ENCODE assay signal across 8 cellular contexts in the genomic region with DNA sequence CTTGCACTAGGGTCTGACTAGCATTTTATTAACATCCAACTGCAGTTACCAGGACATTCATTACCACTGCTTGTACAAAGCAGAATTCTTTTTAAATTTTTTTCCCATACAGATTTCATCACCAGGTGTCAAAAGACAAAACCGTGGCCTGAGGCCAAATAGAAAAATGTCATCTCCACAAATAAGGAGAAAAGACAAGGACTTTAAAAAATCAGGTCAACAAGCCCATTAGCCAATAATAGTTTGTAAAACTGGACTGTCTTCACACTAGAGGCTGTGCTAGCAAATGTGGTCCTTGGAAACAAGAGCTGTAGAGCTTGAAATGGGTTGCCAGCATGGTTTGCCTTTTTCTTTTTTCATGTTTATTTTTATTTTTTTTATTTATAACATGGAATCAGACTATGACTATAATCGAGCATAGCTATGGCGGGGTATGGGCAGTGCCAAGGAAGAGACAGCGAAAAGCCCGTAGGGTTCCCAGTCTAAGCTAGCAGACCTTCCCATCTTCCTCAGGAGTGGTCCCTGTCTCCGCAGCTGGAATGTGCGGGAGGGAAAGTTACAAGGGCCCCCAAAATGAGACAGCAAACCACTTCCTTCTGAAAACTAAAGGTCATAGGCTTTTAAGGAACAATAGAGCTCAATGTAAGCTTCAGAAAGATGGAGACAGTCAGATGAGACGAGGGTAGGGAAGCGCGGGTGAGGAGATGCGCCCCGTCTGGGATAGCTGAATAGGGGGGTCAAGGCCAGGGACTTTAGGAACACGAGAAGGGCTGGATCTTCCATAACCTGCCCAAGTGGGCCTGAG. TPM values are rescaled to one million over a fixed set of nuclear protein-coding genes. Genes with fewer than 3 reads are reported as not detected.
DNase-seq lines count a peak whose midpoint lies in the region; ATAC-seq, FAIRE-seq and TF ChIP-seq lines count a peak whose summit lies in the region.

No MANE protein-coding gene starts in this region.

- H3K27ac Mint-ChIP-seq in stimulated activated naive CD8-positive, alpha-beta T cell treated with anti-CD3 and anti-CD28 coated beads, Interleukin-15, Interleukin-2, amounts not matched to agents 100 ng/mL and 50 ng/mL, for 24 hours = peak overlapping the region; percentile 93

- H3K27me3 ChIP-seq in GM06990 (replicated peaks; ENCODE audit: control insufficient read depth, insufficient read depth, low read length) (no peaks in the 10 kb centered on the region), GM12878 (replicated peaks in 1 of 2; ENCODE audit: control insufficient read depth in 2 of 2, insufficient read depth in 2 of 2, low read length in 1 of 2) (no peaks in the 10 kb centered on the region)

- intact Hi-C loops in GM12878 (cut with micrococcal nuclease; ENCODE audit: unreplicated experiment) = loop anchor here (5.0 kb wide), 1 partner anchor 50 kb away; a partner anchor contains a TSS

- BruUV-seq in GM12878 (replicated peaks; lab: Mats Ljungman, UMichigan) = TSS peak; percentile 68

- RAD21 ChIA-PET in GM12878 (lab: Charles Lee; ENCODE audit: unreplicated experiment) = interaction anchor here (0.8 to 2.4 kb wide), 7 partner anchors 48 to 209 kb away, joined by 3 to 18 read pairs (median 5); a partner anchor contains a TSS

- no peak for TF ChIP-seq RAD21 in GM12878 (IDR thresholded peaks at IDR 0.05; ENCODE audit: insufficient read depth, low read depth, low read length)

- H3K4me3 Mint-ChIP-seq in stimulated activated naive CD8-positive, alpha-beta T cell treated with anti-CD3 and anti-CD28 coated beads, Interleukin-15, Interleukin-2, amounts not matched to agents 100 ng/mL and 50 ng/mL, for 24 hours = peak overlapping the region; percentile 89

- H3K36me3 ChIP-seq in GM06990 (ENCODE audit: control insufficient read depth, insufficient read depth, low read length) = no peaks in the 10 kb centered on the region; the same call in none of the 2 replicates
- H3K36me3 ChIP-seq in GM12878 (ENCODE audit: control insufficient read depth in 2 of 2, insufficient read depth in 2 of 2, low read length in 1 of 2) = no peaks in the 10 kb centered on the region

- peak overlapping the region; percentile 79 for H3K27ac ChIP-seq in GM12878 (ENCODE audit: control insufficient read depth, insufficient read depth)

- H3K9ac ChIP-seq in GM12878 (ENCODE audit: control insufficient read depth, insufficient read depth, low read length) = peak overlapping the region; percentile 92

- H4K20me1 ChIP-seq in GM12878 (ENCODE audit: control insufficient read depth, insufficient read depth) = no peaks in the 10 kb centered on the region; the same call in 1 of the 2 replicates

- TF ChIP-seq POLR2A in GM12878 (IDR thresholded peaks at IDR 0.05; ENCODE audit: low read depth, low read length) = no peak

- H3K9me3 Mint-ChIP-seq in stimulated activated naive CD8-positive, alpha-beta T cell treated with anti-CD3 and anti-CD28 coated beads, Interleukin-15, Interleukin-2, amounts not matched to agents 100 ng/mL and 50 ng/mL, for 24 hours = no peaks in the 10 kb centered on the region

- POLR2A ChIA-PET in GM12878 (lab: Charles Lee) = interaction anchor here (0.5 to 2.6 kb wide), 7 partner anchors 11 to 1942 kb away, joined by 3 to 41 read pairs (median 4); a partner anchor contains a TSS

- in situ Hi-C loops in GM12878 (cut with MboI) = no loop called here

- H3K9me3 ChIP-seq in GM12878 (replicated peaks; ENCODE audit: control insufficient read depth, insufficient read depth, low read length) = no peaks in the 10 kb centered on the region

- DNase-seq in GM06990 (ENCODE audit: extremely low read depth, insufficient read length) (peak; percentile 20), NCI-H146 treated with DMSO at 0.1 percent for 48 hours (lab: John Stamatoyannopoulos, UW; ENCODE audit: unreplicated experiment) (peak; percentile 1), GM12878 (ENCODE audit: low read depth, low spot score) (no peak), kidney tubule cell (ENCODE audit: low spot score) (peak; percentile 21), activated gamma-delta T cell (lab: John Stamatoyannopoulos, UW) (no peak)
- no peak for DNase-seq in activated CD4-positive, CD25-positive, alpha-beta regulatory T cell (lab: John Stamatoyannopoulos, UW)

- peak; percentile 28; the same call in 2 of the 3 replicates for ATAC-seq in GM12878
- no peak for ATAC-seq in GM19023 (IDR thresholded peaks at IDR 0.05; ENCODE audit: unreplicated experiment)

- TF ChIP-seq CTCF in GM06990 (IDR thresholded peaks at IDR 0.05; ENCODE audit: insufficient read depth, low read length, poor library complexity, severe bottlenecking) (no peak), GM12878 (IDR thresholded peaks at IDR 0.05 in 2 of 3, conservative IDR thresholded peaks at IDR 0.05 in 1 of 3; ENCODE audit: control insufficient read depth in 2 of 3, extremely low read depth in 1 of 3, insufficient read depth in 1 of 3, low read depth in 3 of 3, low read length in 3 of 3) (no peak)

- peaks cover 28% of the 10 kb centered on the region for H3K4me1 Mint-ChIP-seq in stimulated activated naive CD8-positive, alpha-beta T cell treated with anti-CD3 and anti-CD28 coated beads, Interleukin-15, Interleukin-2, amounts not matched to agents 100 ng/mL and 50 ng/mL, for 24 hours (ENCODE audit: low read depth)

- peak; percentile 18 for FAIRE-seq in GM12878 (lab: Jason Lieb, UNC)

- H3K4me3 ChIP-seq in GM06990 (replicated peaks; ENCODE audit: low read depth, low read length) (peak overlapping the region; percentile 89), GM12878 (peak overlapping the region; percentile 86)

- peak overlapping the region; percentile 61 for H2AFZ ChIP-seq in GM12878 (ENCODE audit: control insufficient read depth, low read depth, low read length)

- SMC1A ChIA-PET in GM12878 (lab: Charles Lee; ENCODE audit: uncharacterized antibody, unreplicated experiment) = interaction anchor here (0.6 to 1.3 kb wide), 5 partner anchors 11 to 126 kb away, joined by 3 read pairs; a partner anchor contains a TSS

- peak overlapping the region; percentile 64 for H3K4me2 ChIP-seq in GM12878 (ENCODE audit: control insufficient read depth, insufficient read depth)

- peaks cover 57% of the 10 kb centered on the region for H3K79me2 ChIP-seq in GM12878 (ENCODE audit: control insufficient read depth, insufficient read depth, low read length)

- 2% methylated on average over 13 of the region's 13 CpGs for WGBS in GM12878 (ENCODE audit: insufficient coverage, insufficient replicate concordance, low lambda C conversion rate, missing lambda C conversion rate)

- TF ChIP-seq EP300 in GM12878 (IDR thresholded peaks at IDR 0.05; ENCODE audit: borderline replicate concordance in 1 of 2, control insufficient read depth in 1 of 2, low read depth in 2 of 2, low read length in 2 of 2) = no peak

- H3K36me3 Mint-ChIP-seq in stimulated activated naive CD8-positive, alpha-beta T cell treated with anti-CD3 and anti-CD28 coated beads, Interleukin-15, Interleukin-2, amounts not matched to agents 100 ng/mL and 50 ng/mL, for 24 hours (ENCODE audit: low read depth) = no peaks in the 10 kb centered on the region

- H3K27me3 Mint-ChIP-seq in stimulated activated naive CD8-positive, alpha-beta T cell treated with anti-CD3 and anti-CD28 coated beads, Interleukin-15, Interleukin-2, amounts not matched to agents 100 ng/mL and 50 ng/mL, for 24 hours = no peaks in the 10 kb centered on the region

- H3K4me1 ChIP-seq in GM12878 (ENCODE audit: control insufficient read depth, insufficient read depth, low read length) = peaks cover 16% of the 10 kb centered on the region; the same call in 1 of the 2 replicates

- CTCF ChIA-PET in GM12878 (lab: Yijun Ruan, JAX) = interaction anchor here (0.7 to 2.7 kb wide), 4 partner anchors 12 to 209 kb away, joined by 3 to 14 read pairs (median 3); a partner anchor contains a TSS

TF ChIP-seq in GM12878, 131 proteins besides CTCF, POLR2A, EP300 and RAD21:
- no peak for TF ChIP-seq STAT3 (IDR thresholded peaks at IDR 0.05; ENCODE audit: low read depth, low read length)
- TF ChIP-seq EED (IDR thresholded peaks at IDR 0.05; ENCODE audit: low read depth) = no peak
- TF ChIP-seq RUNX3 (IDR thresholded peaks at IDR 0.05; ENCODE audit: low read length) = peak; percentile 6; the same call in 1 of the 2 replicates

RNA-seq across cellular contexts. Expression of a gene that starts 1.5 kb away (rescaled TPM):
- 15.1 and 16.9 TPM in 2 replicates for total RNA-seq in GM12878 (2013; cell fraction: nucleolus; rRNA removed)
- total RNA-seq in GM12878 (2014; rRNA removed) = 18.2 and 19.5 TPM in 2 replicates
- 17.3 and 17.9 TPM in 2 replicates for total RNA-seq in GM12878 (2014; rRNA removed; fragmentation: Illumina TruSeq; extraction: Trizol)
- 25.2 and 29.1 TPM in 2 replicates for total RNA-seq in GM12878 (2021)
- 9.3 TPM for polyA plus RNA-seq in GM12878 (2011; ENCODE audit: low read depth)
- 21.9 and 25.7 TPM in 2 replicates for polyA plus RNA-seq in GM12878 (2011; rRNA removed)
- polyA plus RNA-seq in GM12878 (2011; cell fraction: cytosol; rRNA removed) = 24.2 and 28.7 TPM in 2 replicates
- polyA plus RNA-seq in GM12878 (2011; cell fraction: nucleus; rRNA removed) = 12.0 and 13.2 TPM in 2 replicates
- polyA plus RNA-seq in GM12878 (2012) = 12.9 and 13.2 TPM in 2 replicates
- 25.5 and 30.2 TPM in 2 replicates for polyA plus RNA-seq in GM12878 (2014; fragmentation: Illumina TruSeq; extraction: Trizol)
- polyA plus RNA-seq in GM12878 (2014; fragmentation: Nextera tagmentation; extraction: Ambion mirVana) = 1 to 10 TPM; 7.8 to 8.9 TPM
- polyA plus RNA-seq in GM12878 (2014; rRNA removed) = 19.4 and 24.3 TPM in 2 replicates
- polyA plus RNA-seq in GM12878 (2016; fragmentation: Nextera tagmentation; extraction: Ambion mirVana) = 10 to 100 TPM; 11.7 to 18.7 TPM
- 27.9 and 33.5 TPM in 2 replicates for polyA minus RNA-seq in GM12878 (2011; rRNA and poly(A)+ RNA removed)
- polyA minus RNA-seq in GM12878 (2011; cell fraction: cytosol; rRNA and poly(A)+ RNA removed) = 8.9 and 10.0 TPM in 2 replicates
- 7.4 and 7.7 TPM in 2 replicates for polyA minus RNA-seq in GM12878 (2011; cell fraction: nucleus; rRNA and poly(A)+ RNA removed)

RNA-seq across cellular contexts. Expression of a gene that starts 47.9 kb away (rescaled TPM):
- 21.9 and 23.6 TPM in 2 replicates for total RNA-seq in GM12878 (2013; cell fraction: nucleolus; rRNA removed)
- total RNA-seq in GM12878 (2014; rRNA removed) (19.0 and 25.4 TPM in 2 replicates), GM12878 (2014; rRNA removed; fragmentation: Illumina TruSeq; extraction: Trizol) (24.6 and 25.0 TPM in 2 replicates), GM12878 (2021) (22.9 and 24.6 TPM in 2 replicates)
- 17.4 TPM for polyA plus RNA-seq in GM12878 (2011; ENCODE audit: low read depth)
- polyA plus RNA-seq in GM12878 (2011; rRNA removed) (34.1 and 38.0 TPM in 2 replicates), GM12878 (2014; fragmentation: Illumina TruSeq; extraction: Trizol) (30.2 and 30.9 TPM in 2 replicates), GM12878 (2014; fragmentation: Nextera tagmentation; extraction: Ambion mirVana) (10 to 100 TPM; 47.3 to 50.3 TPM), GM12878 (2014; rRNA removed) (21.8 and 22.6 TPM in 2 replicates), GM12878 (2016; fragmentation: Nextera tagmentation; extraction: Ambion mirVana) (10 to 100 TPM; 41.9 to 48.9 TPM)
- polyA plus RNA-seq in GM12878 (2011; cell fraction: cytosol; rRNA removed) = 25.6 and 26.9 TPM in 2 replicates
- 21.2 and 24.6 TPM in 2 replicates for polyA plus RNA-seq in GM12878 (2011; cell fraction: nucleus; rRNA removed)
- 19.9 and 24.3 TPM in 2 replicates for polyA plus RNA-seq in GM12878 (2012)
- polyA minus RNA-seq in GM12878 (2011; rRNA and poly(A)+ RNA removed) = 21.1 and 25.5 TPM in 2 replicates
- 6.5 and 9.5 TPM in 2 replicates for polyA minus RNA-seq in GM12878 (2011; cell fraction: cytosol; rRNA and poly(A)+ RNA removed)
- 8.0 and 11.0 TPM in 2 replicates for polyA minus RNA-seq in GM12878 (2011; cell fraction: nucleus; rRNA and poly(A)+ RNA removed)

Comparison
In these comparisons a context has a peak if more than half of its experiments do, and no peak if none do; other contexts are left out.
1. DNase-seq: peak in GM06990 (single experiment), NCI-H146 treated with DMSO at 0.1 percent for 48 hours (single experiment) and kidney tubule cell (single experiment); none in GM12878 (single experiment), activated CD4-positive, CD25-positive, alpha-beta regulatory T cell (0 of 4) and activated gamma-delta T cell (single experiment).